1 cellular context compared by ENCODE assay signal in the genomic region with DNA sequence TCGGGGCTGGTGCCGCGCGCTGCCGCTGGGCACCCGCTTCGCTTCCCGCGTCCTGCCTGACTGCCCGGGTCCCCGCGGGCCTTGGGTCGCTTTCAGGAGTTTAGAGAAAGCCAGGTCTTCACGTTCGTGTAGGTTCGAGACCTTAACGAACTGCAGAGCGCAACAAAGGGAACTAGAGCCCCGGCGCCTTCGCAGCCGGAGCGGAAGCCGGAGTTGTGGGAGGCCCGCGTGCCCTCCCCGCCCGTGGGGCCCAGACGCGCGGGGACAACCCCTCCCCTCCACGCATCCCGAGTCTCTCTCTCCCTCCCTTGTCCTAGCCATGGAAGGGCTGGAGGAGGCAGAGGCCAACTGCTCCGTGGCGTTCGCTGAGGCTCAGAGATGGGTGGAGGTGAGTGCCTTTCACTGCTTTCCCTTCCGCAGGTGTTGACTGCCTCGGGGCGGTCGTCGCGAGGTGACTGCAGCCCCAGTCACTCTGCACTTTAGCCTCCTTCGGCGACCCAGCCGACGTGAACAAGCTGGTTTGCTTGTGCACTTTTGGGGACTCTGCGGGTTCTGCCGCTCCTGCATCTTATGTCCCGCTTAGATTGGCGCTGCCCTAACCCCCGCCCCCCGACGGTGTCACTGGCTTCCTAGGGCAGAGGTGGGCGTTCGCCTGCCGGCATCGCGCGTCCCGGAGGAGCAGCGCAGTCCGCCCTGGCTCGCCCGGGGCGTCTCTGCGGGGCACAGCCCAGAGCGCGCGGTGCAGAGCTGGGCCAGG.
TF ChIP-seq lines count a peak whose summit lies in the region.

No MANE protein-coding gene starts in this region.

TF ChIP-seq in HepG2, 621 proteins besides CTCF, POLR2A, EP300 and RAD21 (continued from another document and continues in another):
- TF ChIP-seq, protein P1, sequence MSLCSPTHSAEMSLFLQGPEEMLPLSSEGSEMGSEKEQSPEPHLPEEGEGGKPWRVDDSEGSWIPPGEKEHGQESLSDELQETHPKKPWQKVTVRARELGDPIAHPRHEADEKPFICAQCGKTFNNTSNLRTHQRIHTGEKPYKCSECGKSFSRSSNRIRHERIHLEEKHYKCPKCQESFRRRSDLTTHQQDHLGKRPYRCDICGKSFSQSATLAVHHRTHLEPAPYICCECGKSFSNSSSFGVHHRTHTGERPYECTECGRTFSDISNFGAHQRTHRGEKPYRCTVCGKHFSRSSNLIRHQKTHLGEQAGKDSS (CRISPR knock-in tag; IDR thresholded peaks at IDR 0.05; ENCODE audit: borderline replicate concordance, low read depth): peak; percentile 60; the same call in 1 of the 2 replicates
- TF ChIP-seq PAF1 (CRISPR knock-in tag; IDR thresholded peaks at IDR 0.05): no peak
- TF ChIP-seq GPN1 (CRISPR knock-in tag; IDR thresholded peaks at IDR 0.05; ENCODE audit: borderline replicate concordance): no peak
- no peak for TF ChIP-seq CENPX (CRISPR knock-in tag; IDR thresholded peaks at IDR 0.05)
- no peak for TF ChIP-seq TCF12 (IDR thresholded peaks at IDR 0.05)
- no peak for TF ChIP-seq TCF12 (CRISPR knock-in tag; IDR thresholded peaks at IDR 0.05)
- no peak for TF ChIP-seq ZNF251 (CRISPR knock-in tag; IDR thresholded peaks at IDR 0.05)
- peak; percentile 8; the same call in 1 of the 2 replicates for TF ChIP-seq RBFOX2 (IDR thresholded peaks at IDR 0.05; ENCODE audit: low read depth, low read length)
- TF ChIP-seq, protein P2, sequence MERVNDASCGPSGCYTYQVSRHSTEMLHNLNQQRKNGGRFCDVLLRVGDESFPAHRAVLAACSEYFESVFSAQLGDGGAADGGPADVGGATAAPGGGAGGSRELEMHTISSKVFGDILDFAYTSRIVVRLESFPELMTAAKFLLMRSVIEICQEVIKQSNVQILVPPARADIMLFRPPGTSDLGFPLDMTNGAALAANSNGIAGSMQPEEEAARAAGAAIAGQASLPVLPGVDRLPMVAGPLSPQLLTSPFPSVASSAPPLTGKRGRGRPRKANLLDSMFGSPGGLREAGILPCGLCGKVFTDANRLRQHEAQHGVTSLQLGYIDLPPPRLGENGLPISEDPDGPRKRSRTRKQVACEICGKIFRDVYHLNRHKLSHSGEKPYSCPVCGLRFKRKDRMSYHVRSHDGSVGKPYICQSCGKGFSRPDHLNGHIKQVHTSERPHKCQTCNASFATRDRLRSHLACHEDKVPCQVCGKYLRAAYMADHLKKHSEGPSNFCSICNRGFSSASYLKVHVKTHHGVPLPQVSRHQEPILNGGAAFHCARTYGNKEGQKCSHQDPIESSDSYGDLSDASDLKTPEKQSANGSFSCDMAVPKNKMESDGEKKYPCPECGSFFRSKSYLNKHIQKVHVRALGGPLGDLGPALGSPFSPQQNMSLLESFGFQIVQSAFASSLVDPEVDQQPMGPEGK (CRISPR knock-in tag; IDR thresholded peaks at IDR 0.05): no peak; the same call in 1 of the 2 replicates
- 0 out of 2 replicates have a peak, but pooled peaks have one; percentile 10 for TF ChIP-seq ONECUT2 (CRISPR knock-in tag; IDR thresholded peaks at IDR 0.05)
- TF ChIP-seq HNRNPUL1 (IDR thresholded peaks at IDR 0.05; ENCODE audit: low read depth, low read length): no peak
- TF ChIP-seq SOX6 (IDR thresholded peaks at IDR 0.05): no peak
- TF ChIP-seq SOX6 (CRISPR knock-in tag; IDR thresholded peaks at IDR 0.05): peak; percentile 31; the same call in 1 of the 2 replicates
- TF ChIP-seq, protein P3, sequence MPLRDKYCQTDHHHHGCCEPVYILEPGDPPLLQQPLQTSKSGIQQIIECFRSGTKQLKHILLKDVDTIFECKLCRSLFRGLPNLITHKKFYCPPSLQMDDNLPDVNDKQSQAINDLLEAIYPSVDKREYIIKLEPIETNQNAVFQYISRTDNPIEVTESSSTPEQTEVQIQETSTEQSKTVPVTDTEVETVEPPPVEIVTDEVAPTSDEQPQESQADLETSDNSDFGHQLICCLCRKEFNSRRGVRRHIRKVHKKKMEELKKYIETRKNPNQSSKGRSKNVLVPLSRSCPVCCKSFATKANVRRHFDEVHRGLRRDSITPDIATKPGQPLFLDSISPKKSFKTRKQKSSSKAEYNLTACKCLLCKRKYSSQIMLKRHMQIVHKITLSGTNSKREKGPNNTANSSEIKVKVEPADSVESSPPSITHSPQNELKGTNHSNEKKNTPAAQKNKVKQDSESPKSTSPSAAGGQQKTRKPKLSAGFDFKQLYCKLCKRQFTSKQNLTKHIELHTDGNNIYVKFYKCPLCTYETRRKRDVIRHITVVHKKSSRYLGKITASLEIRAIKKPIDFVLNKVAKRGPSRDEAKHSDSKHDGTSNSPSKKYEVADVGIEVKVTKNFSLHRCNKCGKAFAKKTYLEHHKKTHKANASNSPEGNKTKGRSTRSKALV (CRISPR knock-in tag; IDR thresholded peaks at IDR 0.05): no peak
- TF ChIP-seq ZNF749 (CRISPR knock-in tag; IDR thresholded peaks at IDR 0.05; ENCODE audit: borderline replicate concordance): no peak
- TF ChIP-seq, protein P4, sequence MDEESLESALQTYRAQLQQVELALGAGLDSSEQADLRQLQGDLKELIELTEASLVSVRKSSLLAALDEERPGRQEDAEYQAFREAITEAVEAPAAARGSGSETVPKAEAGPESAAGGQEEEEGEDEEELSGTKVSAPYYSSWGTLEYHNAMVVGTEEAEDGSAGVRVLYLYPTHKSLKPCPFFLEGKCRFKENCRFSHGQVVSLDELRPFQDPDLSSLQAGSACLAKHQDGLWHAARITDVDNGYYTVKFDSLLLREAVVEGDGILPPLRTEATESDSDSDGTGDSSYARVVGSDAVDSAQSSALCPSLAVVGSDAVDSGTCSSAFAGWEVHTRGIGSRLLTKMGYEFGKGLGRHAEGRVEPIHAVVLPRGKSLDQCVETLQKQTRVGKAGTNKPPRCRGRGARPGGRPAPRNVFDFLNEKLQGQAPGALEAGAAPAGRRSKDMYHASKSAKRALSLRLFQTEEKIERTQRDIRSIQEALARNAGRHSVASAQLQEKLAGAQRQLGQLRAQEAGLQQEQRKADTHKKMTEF (CRISPR knock-in tag; IDR thresholded peaks at IDR 0.05): peak; percentile 76; the same call in 1 of the 2 replicates
- TF ChIP-seq, protein P5, sequence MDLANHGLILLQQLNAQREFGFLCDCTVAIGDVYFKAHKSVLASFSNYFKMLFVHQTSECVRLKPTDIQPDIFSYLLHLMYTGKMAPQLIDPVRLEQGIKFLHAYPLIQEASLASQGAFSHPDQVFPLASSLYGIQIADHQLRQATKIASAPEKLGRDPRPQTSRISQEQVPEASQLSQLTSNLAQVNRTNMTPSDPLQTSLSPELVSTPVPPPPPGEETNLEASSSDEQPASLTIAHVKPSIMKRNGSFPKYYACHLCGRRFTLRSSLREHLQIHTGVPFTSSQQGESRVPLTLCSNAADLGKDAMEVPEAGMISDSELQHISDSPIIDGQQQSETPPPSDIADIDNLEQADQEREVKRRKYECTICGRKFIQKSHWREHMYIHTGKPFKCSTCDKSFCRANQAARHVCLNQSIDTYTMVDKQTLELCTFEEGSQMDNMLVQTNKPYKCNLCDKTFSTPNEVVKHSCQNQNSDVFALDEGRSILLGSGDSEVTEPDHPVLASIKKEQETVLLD (CRISPR knock-in tag; IDR thresholded peaks at IDR 0.05; ENCODE audit: low read depth): no peak
- peak; percentile 66 for TF ChIP-seq HIVEP1 (CRISPR knock-in tag; IDR thresholded peaks at IDR 0.05)
- TF ChIP-seq ZFP41 (CRISPR knock-in tag; IDR thresholded peaks at IDR 0.05; ENCODE audit: borderline replicate concordance): no peak
- no peak for TF ChIP-seq SATB2 (CRISPR knock-in tag; IDR thresholded peaks at IDR 0.05)
- 0 out of 2 replicates have a peak, but pooled peaks have one; percentile 9 for TF ChIP-seq GATAD2A (CRISPR knock-in tag; IDR thresholded peaks at IDR 0.05)
- peak; percentile 88; the same call in 1 of the 2 replicates for TF ChIP-seq ZNF225 (CRISPR knock-in tag; IDR thresholded peaks at IDR 0.05)
- no peak for TF ChIP-seq ZNF496 (CRISPR knock-in tag; IDR thresholded peaks at IDR 0.05; ENCODE audit: insufficient replicate concordance)
- TF ChIP-seq, protein P6, sequence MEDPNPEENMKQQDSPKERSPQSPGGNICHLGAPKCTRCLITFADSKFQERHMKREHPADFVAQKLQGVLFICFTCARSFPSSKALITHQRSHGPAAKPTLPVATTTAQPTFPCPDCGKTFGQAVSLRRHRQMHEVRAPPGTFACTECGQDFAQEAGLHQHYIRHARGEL (CRISPR knock-in tag; IDR thresholded peaks at IDR 0.05): peak; percentile 73; the same call in 1 of the 2 replicates
- 0 out of 2 replicates have a peak, but pooled peaks have one; percentile 23 for TF ChIP-seq MTF2 (CRISPR knock-in tag; IDR thresholded peaks at IDR 0.05; ENCODE audit: borderline replicate concordance)
- TF ChIP-seq NCOA2 (CRISPR knock-in tag; IDR thresholded peaks at IDR 0.05): no peak
- TF ChIP-seq SNAPC2 (CRISPR knock-in tag; IDR thresholded peaks at IDR 0.05): no peak
- 0 out of 2 replicates have a peak, but pooled peaks have one; percentile 21 for TF ChIP-seq FOXK1 (CRISPR knock-in tag; IDR thresholded peaks at IDR 0.05; ENCODE audit: borderline replicate concordance, low read depth)
- TF ChIP-seq, protein P7, sequence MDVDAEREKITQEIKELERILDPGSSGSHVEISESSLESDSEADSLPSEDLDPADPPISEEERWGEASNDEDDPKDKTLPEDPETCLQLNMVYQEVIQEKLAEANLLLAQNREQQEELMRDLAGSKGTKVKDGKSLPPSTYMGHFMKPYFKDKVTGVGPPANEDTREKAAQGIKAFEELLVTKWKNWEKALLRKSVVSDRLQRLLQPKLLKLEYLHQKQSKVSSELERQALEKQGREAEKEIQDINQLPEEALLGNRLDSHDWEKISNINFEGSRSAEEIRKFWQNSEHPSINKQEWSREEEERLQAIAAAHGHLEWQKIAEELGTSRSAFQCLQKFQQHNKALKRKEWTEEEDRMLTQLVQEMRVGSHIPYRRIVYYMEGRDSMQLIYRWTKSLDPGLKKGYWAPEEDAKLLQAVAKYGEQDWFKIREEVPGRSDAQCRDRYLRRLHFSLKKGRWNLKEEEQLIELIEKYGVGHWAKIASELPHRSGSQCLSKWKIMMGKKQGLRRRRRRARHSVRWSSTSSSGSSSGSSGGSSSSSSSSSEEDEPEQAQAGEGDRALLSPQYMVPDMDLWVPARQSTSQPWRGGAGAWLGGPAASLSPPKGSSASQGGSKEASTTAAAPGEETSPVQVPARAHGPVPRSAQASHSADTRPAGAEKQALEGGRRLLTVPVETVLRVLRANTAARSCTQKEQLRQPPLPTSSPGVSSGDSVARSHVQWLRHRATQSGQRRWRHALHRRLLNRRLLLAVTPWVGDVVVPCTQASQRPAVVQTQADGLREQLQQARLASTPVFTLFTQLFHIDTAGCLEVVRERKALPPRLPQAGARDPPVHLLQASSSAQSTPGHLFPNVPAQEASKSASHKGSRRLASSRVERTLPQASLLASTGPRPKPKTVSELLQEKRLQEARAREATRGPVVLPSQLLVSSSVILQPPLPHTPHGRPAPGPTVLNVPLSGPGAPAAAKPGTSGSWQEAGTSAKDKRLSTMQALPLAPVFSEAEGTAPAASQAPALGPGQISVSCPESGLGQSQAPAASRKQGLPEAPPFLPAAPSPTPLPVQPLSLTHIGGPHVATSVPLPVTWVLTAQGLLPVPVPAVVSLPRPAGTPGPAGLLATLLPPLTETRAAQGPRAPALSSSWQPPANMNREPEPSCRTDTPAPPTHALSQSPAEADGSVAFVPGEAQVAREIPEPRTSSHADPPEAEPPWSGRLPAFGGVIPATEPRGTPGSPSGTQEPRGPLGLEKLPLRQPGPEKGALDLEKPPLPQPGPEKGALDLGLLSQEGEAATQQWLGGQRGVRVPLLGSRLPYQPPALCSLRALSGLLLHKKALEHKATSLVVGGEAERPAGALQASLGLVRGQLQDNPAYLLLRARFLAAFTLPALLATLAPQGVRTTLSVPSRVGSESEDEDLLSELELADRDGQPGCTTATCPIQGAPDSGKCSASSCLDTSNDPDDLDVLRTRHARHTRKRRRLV (CRISPR knock-in tag; IDR thresholded peaks at IDR 0.05): no peak
- 0 out of 2 replicates have a peak, but pooled peaks have one; percentile 6 for TF ChIP-seq ZNF235 (CRISPR knock-in tag; IDR thresholded peaks at IDR 0.05; ENCODE audit: borderline replicate concordance)
- TF ChIP-seq EED (CRISPR knock-in tag; IDR thresholded peaks at IDR 0.05): peak; percentile 89; the same call in 1 of the 2 replicates
- peak; percentile 88; the same call in 1 of the 2 replicates for TF ChIP-seq SNAI1 (CRISPR knock-in tag; IDR thresholded peaks at IDR 0.05; ENCODE audit: borderline replicate concordance)
- 0 out of 2 replicates have a peak, but pooled peaks have one; percentile 52 for TF ChIP-seq TMF1 (CRISPR knock-in tag; IDR thresholded peaks at IDR 0.05; ENCODE audit: low read depth)
- TF ChIP-seq JUNB (CRISPR knock-in tag; IDR thresholded peaks at IDR 0.05; ENCODE audit: borderline replicate concordance): no peak
- no peak for TF ChIP-seq NFE2L1 (CRISPR knock-in tag; IDR thresholded peaks at IDR 0.05; ENCODE audit: borderline replicate concordance)
- TF ChIP-seq DNMT3B (CRISPR knock-in tag; conservative IDR thresholded peaks at IDR 0.05): 0 out of 2 replicates have a peak, but pooled peaks have one; percentile 59
- peak; percentile 32; the same call in 1 of the 2 replicates for TF ChIP-seq ZNF253 (CRISPR knock-in tag; IDR thresholded peaks at IDR 0.05; ENCODE audit: borderline replicate concordance)
- TF ChIP-seq, protein P8, sequence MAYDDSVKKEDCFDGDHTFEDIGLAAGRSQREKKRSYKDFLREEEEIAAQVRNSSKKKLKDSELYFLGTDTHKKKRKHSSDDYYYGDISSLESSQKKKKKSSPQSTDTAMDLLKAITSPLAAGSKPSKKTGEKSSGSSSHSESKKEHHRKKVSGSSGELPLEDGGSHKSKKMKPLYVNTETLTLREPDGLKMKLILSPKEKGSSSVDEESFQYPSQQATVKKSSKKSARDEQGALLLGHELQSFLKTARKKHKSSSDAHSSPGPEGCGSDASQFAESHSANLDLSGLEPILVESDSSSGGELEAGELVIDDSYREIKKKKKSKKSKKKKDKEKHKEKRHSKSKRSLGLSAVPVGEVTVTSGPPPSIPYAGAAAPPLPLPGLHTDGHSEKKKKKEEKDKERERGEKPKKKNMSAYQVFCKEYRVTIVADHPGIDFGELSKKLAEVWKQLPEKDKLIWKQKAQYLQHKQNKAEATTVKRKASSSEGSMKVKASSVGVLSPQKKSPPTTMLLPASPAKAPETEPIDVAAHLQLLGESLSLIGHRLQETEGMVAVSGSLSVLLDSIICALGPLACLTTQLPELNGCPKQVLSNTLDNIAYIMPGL (CRISPR knock-in tag; IDR thresholded peaks at IDR 0.05; ENCODE audit: borderline replicate concordance in 1 of 2, low read depth in 1 of 2): peak; percentile 36 to 47; a peak in 2 of 4 replicates
- no peak for TF ChIP-seq ZNF136 (CRISPR knock-in tag; IDR thresholded peaks at IDR 0.05; ENCODE audit: low read depth)
- TF ChIP-seq, protein P9, sequence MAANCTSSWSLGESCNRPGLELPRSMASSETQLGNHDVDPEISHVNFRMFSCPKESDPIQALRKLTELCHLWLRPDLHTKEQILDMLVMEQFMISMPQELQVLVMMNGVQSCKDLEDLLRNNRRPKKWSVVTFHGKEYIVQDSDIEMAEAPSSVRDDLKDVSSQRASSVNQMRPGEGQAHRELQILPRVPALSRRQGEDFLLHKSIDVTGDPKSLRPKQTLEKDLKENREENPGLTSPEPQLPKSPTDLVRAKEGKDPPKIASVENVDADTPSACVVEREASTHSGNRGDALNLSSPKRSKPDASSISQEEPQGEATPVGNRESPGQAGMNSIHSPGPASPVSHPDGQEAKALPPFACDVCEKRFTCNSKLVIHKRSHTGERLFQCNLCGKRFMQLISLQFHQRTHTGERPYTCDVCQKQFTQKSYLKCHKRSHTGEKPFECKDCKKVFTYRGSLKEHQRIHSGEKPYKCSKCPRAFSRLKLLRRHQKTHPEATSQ (CRISPR knock-in tag; IDR thresholded peaks at IDR 0.05; ENCODE audit: borderline replicate concordance): no peak
